8 cellular contexts compared by ENCODE assay signal in the genomic region with DNA sequence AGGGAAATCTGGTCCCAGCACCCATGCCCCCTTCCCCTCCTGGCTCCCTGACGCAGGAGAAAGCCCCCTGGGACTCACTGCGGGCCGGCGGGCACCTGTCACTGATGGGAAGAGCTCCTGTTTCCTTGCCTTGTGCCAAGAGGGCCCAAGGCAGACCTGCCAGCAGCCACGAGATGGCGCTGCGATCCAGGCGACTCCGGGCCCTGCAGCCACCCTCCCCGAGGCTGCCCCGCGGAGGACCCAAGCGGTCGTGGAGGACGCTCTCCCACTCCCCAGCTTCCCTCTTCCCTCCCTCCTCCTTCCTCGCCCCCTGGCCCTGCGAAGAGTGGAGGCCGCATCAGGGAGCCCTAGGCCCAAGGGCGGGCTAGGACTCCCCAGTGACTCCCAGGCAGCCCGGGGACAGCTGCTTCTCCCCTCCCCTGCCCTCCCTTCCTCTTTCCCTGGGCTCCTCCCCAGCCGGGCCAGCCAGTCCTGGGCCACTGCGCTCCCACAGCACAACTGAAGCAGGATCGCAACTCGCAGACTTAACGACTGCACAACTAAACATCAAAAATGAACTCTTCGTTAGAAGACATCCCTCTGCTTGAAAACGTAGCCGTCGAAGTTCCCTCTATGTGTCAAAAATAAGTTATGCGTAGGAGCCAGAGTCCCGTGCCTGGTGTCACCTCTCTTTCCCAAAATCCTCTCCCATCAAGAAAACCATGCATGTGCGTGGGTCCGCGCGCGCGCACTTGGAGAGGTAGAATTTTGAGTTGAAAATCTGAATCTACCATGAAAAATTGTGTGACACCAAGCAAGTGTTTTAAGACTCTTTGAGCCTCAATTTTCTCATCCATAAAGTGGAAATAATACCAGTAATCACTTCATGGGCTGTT.
DNase-seq lines count a peak whose midpoint lies in the region; ATAC-seq lines count a peak whose summit lies in the region.

No MANE protein-coding gene starts in this region.

- ATAC-seq in HG02981 (IDR thresholded peaks at IDR 0.05; ENCODE audit: unreplicated experiment) = peak; percentile 91
- peak; percentile 80 for ATAC-seq in central memory CD8-positive, alpha-beta T cell (replicated peaks; ENCODE audit: extremely low read depth, poor library complexity, severe bottlenecking)

- H3K9me3 Mint-ChIP-seq in central memory CD8-positive, alpha-beta T cell = no peaks in the 10 kb centered on the region

- peak overlapping the region; percentile 63 for H3K4me3 Mint-ChIP-seq in central memory CD8-positive, alpha-beta T cell

- DNase-seq in NCI-H2081 (lab: John Stamatoyannopoulos, UW) = peak; percentile 84 to 86
- DNase-seq in NCI-H2081 treated with DMSO at 0.1 percent for 48 hours (lab: John Stamatoyannopoulos, UW) = no peak
- DNase-seq in NCI-H2171 treated with DMSO at 0.1 percent for 48 hours (lab: John Stamatoyannopoulos, UW) = peak; percentile 94
- DNase-seq in activated CD4-positive, CD25-positive, alpha-beta regulatory T cell treated with anti-CD3 and anti-CD28 coated beads, Interleukin-2, amount 50 U/mL, for 16 hours (ENCODE audit: low read depth, low spot score) = peak; percentile 62
- DNase-seq in central memory CD8-positive, alpha-beta T cell (ENCODE audit: low spot score in 2 of 2) = peak; percentile 56 to 68
- DNase-seq in kidney tubule cell (ENCODE audit: low spot score) = peak; percentile 81
- peak; percentile 65 to 81 for DNase-seq in stimulated activated CD4-positive, alpha-beta T cell treated with anti-CD3 and anti-CD28 coated beads, Interleukin-15, amount 100 ng/mL, for 48 hours (ENCODE audit: low read depth in 2 of 2)

- H3K27me3 Mint-ChIP-seq in central memory CD8-positive, alpha-beta T cell = no peaks in the 10 kb centered on the region

- H3K36me3 Mint-ChIP-seq in central memory CD8-positive, alpha-beta T cell (ENCODE audit: insufficient read depth) = peaks cover 6% of the 10 kb centered on the region

- no peak overlapping the region for H3K27ac Mint-ChIP-seq in central memory CD8-positive, alpha-beta T cell (ENCODE audit: low read depth)

- peaks cover 14% of the 10 kb centered on the region for H3K4me1 Mint-ChIP-seq in central memory CD8-positive, alpha-beta T cell
